In the genomic region with DNA sequence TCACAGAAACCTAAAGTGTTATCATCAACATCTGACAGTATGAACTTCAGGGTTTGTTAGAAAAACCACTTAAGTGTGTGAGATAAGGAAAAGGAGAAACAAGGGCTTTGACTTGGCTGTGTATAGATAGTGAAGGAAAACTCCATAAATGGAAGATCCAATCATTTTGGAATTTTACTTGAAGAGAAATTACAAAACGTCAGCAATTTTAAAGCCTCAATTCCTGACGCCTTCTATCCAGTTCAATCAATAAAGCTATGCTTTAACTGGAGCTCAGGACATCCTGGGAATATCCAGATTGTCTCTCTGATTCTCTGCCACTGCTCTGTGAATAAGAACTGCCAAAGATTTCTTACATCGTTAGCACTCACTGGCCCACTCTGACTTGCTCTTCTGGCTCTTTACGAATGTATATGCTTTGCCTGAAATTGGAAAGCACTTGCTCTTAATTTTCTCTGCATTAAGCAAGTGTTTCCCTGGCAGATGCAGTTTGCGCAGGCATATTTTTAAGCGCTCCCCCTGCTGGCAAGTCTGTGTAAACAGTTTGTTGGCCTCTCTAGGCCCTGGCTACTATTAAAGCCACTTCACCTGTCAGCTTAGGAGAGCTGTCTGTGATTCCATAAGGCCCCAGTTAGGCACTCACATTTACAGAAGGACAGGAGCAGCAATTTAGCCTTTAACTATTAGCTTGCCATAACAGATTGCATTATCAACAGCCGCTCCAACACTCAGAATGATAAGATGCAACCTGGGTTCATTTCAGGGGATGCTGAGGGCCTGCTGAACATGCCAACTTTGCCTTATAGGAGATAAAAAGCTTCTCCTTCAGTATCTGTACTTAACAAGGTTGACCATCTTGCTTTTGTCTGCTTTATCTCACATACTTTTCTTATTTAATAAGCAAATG, we compare ENCODE assay signal across 8 cellular contexts.
A peak's percentile ranks its signal among the peaks of the same experiment; 100 is the strongest.
DNase-seq lines count a peak whose midpoint lies in the region; ATAC-seq, FAIRE-seq and TF ChIP-seq lines count a peak whose summit lies in the region.

No MANE protein-coding gene starts in this region.

- no peak for FAIRE-seq in H1 (lab: Jason Lieb, UNC)

- H2AK5ac ChIP-seq in H1 (ENCODE audit: low read depth, low read length) (no peak overlapping the region), mesendoderm (ENCODE audit: low read length) (no peak overlapping the region)

- H3K9me3 ChIP-seq in H1 (ENCODE audit: insufficient read depth in 2 of 2, low read depth in 1 of 2, low read length in 1 of 2) (no peaks in the 10 kb centered on the region), thoracic aorta (no peaks in the 10 kb centered on the region)

- H3K4me1 ChIP-seq in H1 (replicated peaks in 1 of 4; ENCODE audit: control insufficient read depth in 3 of 4, insufficient read depth in 4 of 4, low read length in 3 of 4) (no peaks in the 10 kb centered on the region), mesendoderm (ENCODE audit: control insufficient read depth, low read depth, low read length) (no peaks in the 10 kb centered on the region), thoracic aorta (ENCODE audit: control insufficient read depth in 1 of 2, low read depth in 2 of 2) (no peaks in the 10 kb centered on the region)

- H2BK5ac ChIP-seq in H1 (ENCODE audit: low read depth, low read length): no peak overlapping the region
- H2BK5ac ChIP-seq in mesendoderm (ENCODE audit: low read length): no peak overlapping the region

- POLR2A ChIA-PET in H1 (lab: Charles Lee; ENCODE audit: partially characterized antibody): no interaction called here

- TF ChIP-seq EP300 in H1 (IDR thresholded peaks at IDR 0.05; ENCODE audit: borderline replicate concordance in 1 of 2, low read depth in 2 of 2, low read length in 2 of 2): no peak

- H3K23ac ChIP-seq in H1 (ENCODE audit: insufficient read length) (no peak overlapping the region), mesendoderm (ENCODE audit: low read length) (no peak overlapping the region)

- no peak overlapping the region for H3K4ac ChIP-seq in H1 (replicated peaks; ENCODE audit: insufficient read length, low read depth, low read length)
- H3K4ac ChIP-seq in mesendoderm (ENCODE audit: low read depth, low read length): no peak overlapping the region

- H3K79me1 ChIP-seq in H1 (ENCODE audit: low read depth, low read length) (no peaks in the 10 kb centered on the region), mesendoderm (ENCODE audit: low read length) (no peaks in the 10 kb centered on the region)

- ATAC-seq in HG02938 (IDR thresholded peaks at IDR 0.05; ENCODE audit: unreplicated experiment): peak; percentile 73
- peak; percentile 60 for ATAC-seq in thoracic aorta (ENCODE audit: insufficient number of reproducible peaks, low FRiP score, low read depth)

- H4K8ac ChIP-seq in H1 (ENCODE audit: extremely low read depth, insufficient read depth, low read length): no peak overlapping the region
- H4K8ac ChIP-seq in mesendoderm (ENCODE audit: low read depth, low read length): no peak overlapping the region

- H3K79me2 ChIP-seq in H1 (ENCODE audit: control insufficient read depth in 1 of 2, insufficient read depth in 2 of 2, low read length in 2 of 2) (no peaks in the 10 kb centered on the region), mesendoderm (ENCODE audit: control insufficient read depth, insufficient read depth, low read length) (no peaks in the 10 kb centered on the region)

- H4K20me1 ChIP-seq in H1 (replicated peaks in 1 of 2; ENCODE audit: control insufficient read depth in 1 of 2, insufficient read depth in 2 of 2, low read length in 2 of 2): no peaks in the 10 kb centered on the region

- H2BK20ac ChIP-seq in H1 (ENCODE audit: low read length): no peak overlapping the region

- H2BK12ac ChIP-seq in H1 (ENCODE audit: low read depth, low read length): no peak overlapping the region

- no peak overlapping the region for H4K91ac ChIP-seq in H1 (replicated peaks; ENCODE audit: insufficient read length, low read length)

- TF ChIP-seq CTCF in H1 (IDR thresholded peaks at IDR 0.05; ENCODE audit: control extremely low read depth in 1 of 3, insufficient read depth in 1 of 3, low read depth in 1 of 3, low read length in 3 of 3) (peak in 2 of 3 experiments; percentile 38 to 56; a peak in 3 of 4 replicates), thoracic aorta (IDR thresholded peaks at IDR 0.05) (peak; percentile 63)

- no peak overlapping the region for H3K9ac ChIP-seq in H1 (replicated peaks in 1 of 4; ENCODE audit: extremely low read depth in 1 of 4, low read depth in 3 of 4, low read length in 3 of 4)
- H3K9ac ChIP-seq in mesendoderm (ENCODE audit: low read length): no peak overlapping the region

- no peak overlapping the region for H3K4me3 ChIP-seq in H1 (ENCODE audit: extremely low read depth in 1 of 4, insufficient read depth in 2 of 4, low read depth in 3 of 4, low read length in 4 of 4)
- H3K4me3 ChIP-seq in mesendoderm (ENCODE audit: low read length): no peak overlapping the region
- no peak overlapping the region for H3K4me3 ChIP-seq in thoracic aorta

- no peaks in the 10 kb centered on the region for H3K36me3 ChIP-seq in H1 (ENCODE audit: control insufficient read depth in 2 of 4, insufficient read depth in 4 of 4, low read length in 3 of 4)
- H3K36me3 ChIP-seq in mesendoderm (ENCODE audit: control insufficient read depth, insufficient read depth, low read length): no peaks in the 10 kb centered on the region
- no peaks in the 10 kb centered on the region for H3K36me3 ChIP-seq in thoracic aorta

- DNase-seq in activated gamma-delta T cell treated with Interleukin-2 at 50 U/mL for 16 hours (peak; percentile 10), activated gamma-delta T cell (lab: John Stamatoyannopoulos, UW) (no peak), NCI-H2107 (lab: John Stamatoyannopoulos, UW) (peak; percentile 20), H1 (ENCODE audit: low read depth in 1 of 2, low spot score in 2 of 2) (peak; percentile 9 to 47), mesendoderm (peak; percentile 46), thoracic aorta (ENCODE audit: low spot score) (no peak)
- DNase-seq in activated CD4-positive, CD25-positive, alpha-beta regulatory T cell treated with anti-CD3 and anti-CD28 coated beads, Interleukin-2, amount 50 U/mL, for 72 hours: peak; percentile 34

- H2BK120ac ChIP-seq in H1 (replicated peaks; ENCODE audit: low read depth, low read length): no peak overlapping the region
- no peak overlapping the region for H2BK120ac ChIP-seq in mesendoderm (ENCODE audit: low read depth, low read length)

- peak; percentile 44 to 60 for TF ChIP-seq RAD21 in H1 (IDR thresholded peaks at IDR 0.05 in 1 of 2, conservative IDR thresholded peaks at IDR 0.05 in 1 of 2; ENCODE audit: low read depth in 2 of 2, low read length in 2 of 2)

- H4K5ac ChIP-seq in H1 (ENCODE audit: insufficient read length, low read depth, low read length) (no peak overlapping the region), mesendoderm (ENCODE audit: low read length) (no peak overlapping the region)

- CTCF ChIA-PET in H1 (lab: Charles Lee; ENCODE audit: partially characterized antibody): interaction anchor here (0.6 to 2.2 kb wide), 20 partner anchors 9 to 654 kb away, joined by 3 to 16 read pairs (median 4); no protein-coding TSS in a partner anchor

- no peak for TF ChIP-seq POLR2A in H1 (IDR thresholded peaks at IDR 0.05; ENCODE audit: control extremely low read depth in 1 of 2, low read depth in 2 of 2, low read length in 2 of 2)

- H3K56ac ChIP-seq in H1 (replicated peaks; ENCODE audit: insufficient read length, low read depth, low read length) (no peak overlapping the region), mesendoderm (ENCODE audit: low read length) (no peak overlapping the region)

- no peak overlapping the region for H3K14ac ChIP-seq in H1 (ENCODE audit: insufficient read length)

- H3K23me2 ChIP-seq in H1 (ENCODE audit: low read depth, low read length): no peaks in the 10 kb centered on the region

- 36% methylated on average over 5 of the region's 7 CpGs; no CpG with 5 or more reads in 1 of the 2 experiments for WGBS in H1 (ENCODE audit: extremely low coverage in 1 of 2, insufficient coverage in 1 of 2, insufficient read length in 1 of 2, insufficient replicate concordance in 2 of 2, low coverage in 1 of 2, low lambda C conversion rate in 2 of 2, missing lambda C conversion rate in 1 of 2), 2 experiments
- WGBS in mesendoderm (ENCODE audit: extremely low coverage, insufficient coverage, low lambda C conversion rate): no CpG with 5 or more reads among the region's 7 CpGs

- no peak overlapping the region for H2BK15ac ChIP-seq in H1 (ENCODE audit: low read length)
- H2BK15ac ChIP-seq in mesendoderm (replicated peaks; ENCODE audit: low read depth): no peak overlapping the region

- H2AFZ ChIP-seq in H1 (ENCODE audit: low read length): no peak overlapping the region; the same call in 1 of the 2 replicates

- H3K27ac ChIP-seq in H1 (ENCODE audit: low read depth, low read length) (no peak overlapping the region), mesendoderm (ENCODE audit: low read depth, low read length) (no peak overlapping the region), thoracic aorta (no peak overlapping the region)

- H3K27me3 ChIP-seq in H1 (replicated peaks in 1 of 4; ENCODE audit: control insufficient read depth in 3 of 4, extremely low read depth in 1 of 4, insufficient read depth in 3 of 4, low read length in 3 of 4): no peaks in the 10 kb centered on the region
- no peaks in the 10 kb centered on the region for H3K27me3 ChIP-seq in mesendoderm (ENCODE audit: insufficient read depth, low read length, poor library complexity)
- H3K27me3 ChIP-seq in thoracic aorta (replicated peaks; ENCODE audit: insufficient read depth): no peaks in the 10 kb centered on the region

- no peak overlapping the region for H3K18ac ChIP-seq in H1 (ENCODE audit: extremely low read depth, low read length)
- no peak overlapping the region for H3K18ac ChIP-seq in mesendoderm (ENCODE audit: low read length)

- no peak overlapping the region for H3K4me2 ChIP-seq in H1 (ENCODE audit: insufficient read depth in 1 of 2, low read depth in 2 of 2, low read length in 2 of 2)
- H3K4me2 ChIP-seq in mesendoderm (ENCODE audit: low read length): no peak overlapping the region

TF ChIP-seq in H1, 55 proteins besides CTCF, POLR2A, EP300 and RAD21 (continues in another document):
- TF ChIP-seq NRF1 (IDR thresholded peaks at IDR 0.05; ENCODE audit: low read depth, low read length): no peak
- no peak for TF ChIP-seq SIN3A (conservative IDR thresholded peaks at IDR 0.05 in 1 of 2, IDR thresholded peaks at IDR 0.05 in 1 of 2; ENCODE audit: low read depth in 1 of 2, low read length in 2 of 2)
- no peak for TF ChIP-seq CHD1 (IDR thresholded peaks at IDR 0.05; ENCODE audit: low read depth, low read length)
- TF ChIP-seq HDAC6 (IDR thresholded peaks at IDR 0.05; ENCODE audit: low read depth, low read length): no peak
- TF ChIP-seq CTBP2 (IDR thresholded peaks at IDR 0.05; ENCODE audit: borderline replicate concordance, insufficient read depth, insufficient read length, low read length): no peak
- TF ChIP-seq SP2 (IDR thresholded peaks at IDR 0.05; ENCODE audit: low read length): no peak
- TF ChIP-seq, protein P1, sequence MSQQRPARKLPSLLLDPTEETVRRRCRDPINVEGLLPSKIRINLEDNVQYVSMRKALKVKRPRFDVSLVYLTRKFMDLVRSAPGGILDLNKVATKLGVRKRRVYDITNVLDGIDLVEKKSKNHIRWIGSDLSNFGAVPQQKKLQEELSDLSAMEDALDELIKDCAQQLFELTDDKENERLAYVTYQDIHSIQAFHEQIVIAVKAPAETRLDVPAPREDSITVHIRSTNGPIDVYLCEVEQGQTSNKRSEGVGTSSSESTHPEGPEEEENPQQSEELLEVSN (IDR thresholded peaks at IDR 0.05): no peak

Comparison
In these comparisons a context has a peak if more than half of its experiments do, and no peak if none do; other contexts are left out.
1. DNase-seq: peak in activated gamma-delta T cell treated with Interleukin-2 at 50 U/mL for 16 hours (single experiment), NCI-H2107 (single experiment), activated CD4-positive, CD25-positive, alpha-beta regulatory T cell treated with anti-CD3 and anti-CD28 coated beads, Interleukin-2, amount 50 U/mL, for 72 hours (single experiment), H1 (2 of 2) and mesendoderm (single experiment); none in activated gamma-delta T cell (single experiment) and thoracic aorta (single experiment).